ENCODE assay signal across 11 cellular contexts in genomic region chr7:17134786-17135185, GRCh38.
DNase-seq lines count a peak whose midpoint lies in the region; ATAC-seq, FAIRE-seq and TF ChIP-seq lines count a peak whose summit lies in the region.
"Had no signal": no experiment of that assay in that cellular context is flagged by ENCODE, and none has a peak within 500 bp of the region (broad histone marks: within the 10 kb centered on the region; RNA-seq: fewer than 3 reads in every experiment).

No MANE protein-coding gene starts in this region.

- H3K9me3 ChIP-seq in vagina, result no peaks in the 10 kb centered on the region

- H3K27ac ChIP-seq in substantia nigra (ENCODE audit: low read depth, low read length, poor library complexity, severe bottlenecking), result no peak overlapping the region
- no peak overlapping the region for H3K27ac ChIP-seq in vagina

- DNase-seq in GM12892 (ENCODE audit: insufficient read length) (no peak), substantia nigra (lab: John Stamatoyannopoulos, UW) (no peak), HTR-8/SVneo (ENCODE audit: insufficient read length, low spot score) (no peak), Ammon's horn (ENCODE audit: low spot score) (no peak), vagina (ENCODE audit: extremely low spot score in 2 of 2) (no peak)
- DNase-seq: DMS 273 treated with DMSO at 0.1 percent for 48 hours, NCI-H1105, right cardiac atrium had no signal

- no peak for TF ChIP-seq CTCF in vagina (IDR thresholded peaks at IDR 0.05)

- no peaks in the 10 kb centered on the region for H3K36me3 ChIP-seq in vagina

- FAIRE-seq in GM12892 (lab: Jason Lieb, UNC) (peak; percentile 93), HTR-8/SVneo (lab: Jason Lieb, UNC) (no peak)

- H3K27me3 ChIP-seq in vagina, result no peaks in the 10 kb centered on the region

- intact Hi-C loops in vagina (cut with DNase I), result no loop called here

- ATAC-seq in GM19035 (IDR thresholded peaks at IDR 0.05; ENCODE audit: unreplicated experiment), result peak; percentile 77
- ATAC-seq in HG02678 (IDR thresholded peaks at IDR 0.05; ENCODE audit: unreplicated experiment), result peak; percentile 87
- ATAC-seq in HG03520 (IDR thresholded peaks at IDR 0.05; ENCODE audit: unreplicated experiment), result peak; percentile 92
- ATAC-seq: right cardiac atrium had no signal

- H3K4me3 ChIP-seq in vagina, result no peak overlapping the region

- H3K4me1 ChIP-seq in vagina, result peaks cover 7% of the 10 kb centered on the region

- TF ChIP-seq POLR2A in GM12892 (IDR thresholded peaks at IDR 0.05; ENCODE audit: low read depth, low read length) (no peak), vagina (IDR thresholded peaks at IDR 0.05) (no peak)
